Comparison of ENCODE assay signal across 8 cellular contexts in the genomic region with DNA sequence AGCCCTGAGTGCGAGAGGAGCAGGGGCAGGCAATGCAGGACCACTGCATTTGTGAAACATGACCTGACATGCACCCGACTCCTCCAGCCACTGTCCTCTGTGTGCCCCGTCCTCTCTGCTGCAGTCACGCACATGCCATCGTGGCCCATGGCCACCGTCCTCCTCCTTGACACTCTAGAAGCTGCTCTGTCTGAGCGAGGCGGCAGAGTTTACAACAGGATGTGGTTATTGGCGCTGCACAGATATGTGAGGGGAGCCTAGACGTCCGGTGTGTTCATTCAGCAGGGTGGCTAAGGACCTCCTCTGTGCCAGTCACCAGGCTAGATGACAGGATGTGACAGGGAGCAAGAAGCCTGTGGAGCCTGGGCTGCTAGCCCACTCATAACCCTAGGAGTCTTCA.
A peak's percentile ranks its signal among the peaks of the same experiment; 100 is the strongest.
DNase-seq lines count a peak whose midpoint lies in the region; ATAC-seq lines count a peak whose summit lies in the region.

No MANE protein-coding gene starts in this region.

- DNase-seq in ELR (ENCODE audit: low read depth), result peak; percentile 60
- peak; percentile 96 for DNase-seq in activated CD8-positive, alpha-beta memory T cell treated with anti-CD3 and anti-CD28 coated beads, Interleukin-2, amount 10 ng/mL, durations not matched to agents 7 days and 5 days
- DNase-seq in kidney tubule cell (ENCODE audit: low spot score), result peak; percentile 26
- peak; percentile 38 for DNase-seq in stimulated activated CD8-positive, alpha-beta memory T cell treated with anti-CD3 and anti-CD28 coated beads, Interleukin-7, amount 100 ng/mL, for 24 hours (ENCODE audit: low read depth)
- no peak for DNase-seq in Ammon's horn (ENCODE audit: low spot score)
- DNase-seq in medulla oblongata (ENCODE audit: extremely low spot score), result no peak

- peak overlapping the region; percentile 87 for H3K27ac ChIP-seq in KOPT-K1 (ENCODE audit: low read depth, low read length, poor library complexity, severe bottlenecking)

- peak; percentile 100 for ATAC-seq in GM21447 (IDR thresholded peaks at IDR 0.05; ENCODE audit: unreplicated experiment)
- ATAC-seq in activated CD8-positive, alpha-beta memory T cell treated with anti-CD3 and anti-CD28 coated beads, Interleukin-2, amount 10 ng/mL, durations not matched to agents 7 days and 5 days, result peak; percentile 96

- H3K9me3 Mint-ChIP-seq in activated CD8-positive, alpha-beta memory T cell treated with anti-CD3 and anti-CD28 coated beads, Interleukin-2, amount 10 ng/mL, durations not matched to agents 7 days and 5 days (ENCODE audit: low read depth), result peaks cover 5% of the 10 kb centered on the region

- H3K27ac Mint-ChIP-seq in activated CD8-positive, alpha-beta memory T cell treated with anti-CD3 and anti-CD28 coated beads, Interleukin-2, amount 10 ng/mL, durations not matched to agents 7 days and 5 days, result peak overlapping the region; percentile 95

- no peaks in the 10 kb centered on the region for H3K27me3 Mint-ChIP-seq in activated CD8-positive, alpha-beta memory T cell treated with anti-CD3 and anti-CD28 coated beads, Interleukin-2, amount 10 ng/mL, durations not matched to agents 7 days and 5 days

- CTCF ChIA-PET in activated CD8-positive, alpha-beta memory T cell treated with anti-CD3 and anti-CD28 coated beads, Interleukin-2, amount 10 ng/mL, durations not matched to agents 7 days and 5 days (lab: Charles Lee), result interaction anchor here (0.7 to 1.1 kb wide), 2 partner anchors 21 to 279 kb away, joined by 3 read pairs; no protein-coding TSS in a partner anchor

- H3K4me3 Mint-ChIP-seq in activated CD8-positive, alpha-beta memory T cell treated with anti-CD3 and anti-CD28 coated beads, Interleukin-2, amount 10 ng/mL, durations not matched to agents 7 days and 5 days, result peak overlapping the region; percentile 74

- no peaks in the 10 kb centered on the region for H3K9me3 ChIP-seq in KOPT-K1 (ENCODE audit: insufficient read depth, low read length, poor library complexity, severe bottlenecking)

- peaks cover 12% of the 10 kb centered on the region for H3K36me3 Mint-ChIP-seq in activated CD8-positive, alpha-beta memory T cell treated with anti-CD3 and anti-CD28 coated beads, Interleukin-2, amount 10 ng/mL, durations not matched to agents 7 days and 5 days

- no peaks in the 10 kb centered on the region for H3K36me3 ChIP-seq in KOPT-K1 (ENCODE audit: insufficient read depth, low read length)

- H3K4me1 Mint-ChIP-seq in activated CD8-positive, alpha-beta memory T cell treated with anti-CD3 and anti-CD28 coated beads, Interleukin-2, amount 10 ng/mL, durations not matched to agents 7 days and 5 days, result peaks cover 56% of the 10 kb centered on the region

Comparison
In these comparisons a context has a peak if more than half of its experiments do, and no peak if none do; other contexts are left out.
1. DNase-seq: peak in ELR (single experiment), activated CD8-positive, alpha-beta memory T cell treated with anti-CD3 and anti-CD28 coated beads, Interleukin-2, amount 10 ng/mL, durations not matched to agents 7 days and 5 days (single experiment), kidney tubule cell (single experiment) and stimulated activated CD8-positive, alpha-beta memory T cell treated with anti-CD3 and anti-CD28 coated beads, Interleukin-7, amount 100 ng/mL, for 24 hours (single experiment); none in Ammon's horn (single experiment) and medulla oblongata (single experiment).